In the genomic region with DNA sequence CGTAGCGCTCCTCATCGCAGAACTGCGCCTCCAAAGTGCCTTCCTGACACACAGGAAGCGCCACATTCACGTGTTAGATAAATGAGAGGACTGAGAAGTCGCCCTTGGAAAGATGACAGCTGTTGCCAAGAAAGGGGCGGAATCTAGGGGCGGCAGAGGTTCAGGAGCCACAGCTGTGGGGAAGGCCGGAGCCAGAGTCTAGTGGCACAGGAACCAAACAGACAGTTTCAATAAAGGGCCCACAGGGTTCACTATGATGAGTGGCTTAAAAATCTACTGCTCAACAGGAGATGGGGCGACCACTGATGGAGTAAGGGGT, we compare ENCODE assay signal across 1 cellular context.
TF ChIP-seq lines count a peak whose summit lies in the region.

No MANE protein-coding gene starts in this region.

TF ChIP-seq in HEK293, 187 proteins besides CTCF, POLR2A, EP300 and RAD21:
- TF ChIP-seq, protein P1, sequence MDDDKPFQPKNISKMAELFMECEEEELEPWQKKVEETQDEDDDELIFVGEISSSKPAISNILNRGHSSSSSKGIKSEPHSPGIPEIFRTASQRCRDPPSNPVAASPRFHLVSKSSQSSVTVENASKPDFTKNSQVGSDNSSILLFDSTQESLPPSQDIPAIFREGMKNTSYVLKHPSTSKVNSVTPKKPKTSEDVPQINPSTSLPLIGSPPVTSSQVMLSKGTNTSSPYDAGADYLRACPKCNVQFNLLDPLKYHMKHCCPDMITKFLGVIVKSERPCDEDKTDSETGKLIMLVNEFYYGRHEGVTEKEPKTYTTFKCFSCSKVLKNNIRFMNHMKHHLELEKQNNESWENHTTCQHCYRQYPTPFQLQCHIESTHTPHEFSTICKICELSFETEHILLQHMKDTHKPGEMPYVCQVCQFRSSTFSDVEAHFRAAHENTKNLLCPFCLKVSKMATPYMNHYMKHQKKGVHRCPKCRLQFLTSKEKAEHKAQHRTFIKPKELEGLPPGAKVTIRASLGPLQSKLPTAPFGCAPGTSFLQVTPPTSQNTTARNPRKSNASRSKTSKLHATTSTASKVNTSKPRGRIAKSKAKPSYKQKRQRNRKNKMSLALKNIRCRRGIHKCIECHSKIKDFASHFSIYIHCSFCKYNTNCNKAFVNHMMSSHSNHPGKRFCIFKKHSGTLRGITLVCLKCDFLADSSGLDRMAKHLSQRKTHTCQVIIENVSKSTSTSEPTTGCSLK (tag by site-specific recombination; IDR thresholded peaks at IDR 0.05) = no peak
- TF ChIP-seq ZNF621 (tag by site-specific recombination; IDR thresholded peaks at IDR 0.05) (no peak), BCL6B (tag by site-specific recombination; IDR thresholded peaks at IDR 0.05) (no peak), ZSCAN16 (tag by site-specific recombination; IDR thresholded peaks at IDR 0.05) (no peak), KLF9 (tag by site-specific recombination; IDR thresholded peaks at IDR 0.05; ENCODE audit: low read depth) (no peak)
